In the genomic region with DNA sequence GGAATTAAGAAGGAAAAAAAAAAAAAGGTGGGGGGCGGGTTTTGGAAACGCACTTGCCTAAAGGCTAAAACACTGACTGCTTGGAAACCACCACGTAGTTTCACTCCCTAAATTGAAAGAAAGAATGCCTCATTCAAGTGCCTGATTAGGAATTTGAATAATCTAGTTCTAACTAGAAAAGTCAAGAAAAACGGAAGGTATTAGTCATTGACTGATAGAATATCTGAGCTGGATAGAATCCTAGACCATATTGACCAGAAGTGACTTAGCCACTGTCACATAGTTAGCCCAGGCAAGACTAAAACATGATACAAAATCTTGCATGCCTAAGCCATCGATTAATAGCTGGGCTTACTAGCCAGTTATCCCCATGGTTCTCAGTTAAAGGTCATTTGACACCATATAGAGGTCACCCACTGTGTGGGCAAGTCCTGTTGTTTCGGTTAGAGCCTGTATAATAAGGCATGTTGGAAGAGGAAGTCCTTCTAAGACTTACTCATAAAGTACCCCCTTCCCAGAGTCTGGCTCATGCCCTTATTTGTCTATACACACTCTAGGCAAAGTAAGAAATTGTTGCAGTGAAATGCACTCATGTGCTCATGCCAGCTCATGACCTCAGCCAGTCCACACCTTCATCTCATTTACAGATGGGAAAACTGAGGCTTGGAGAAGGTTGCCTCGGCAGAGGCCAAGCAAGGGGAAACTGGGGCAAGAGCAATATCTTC, we compare ENCODE assay signal across 10 cellular contexts. TPM values are rescaled to one million over a fixed set of nuclear protein-coding genes. Genes with fewer than 3 reads are reported as not detected.
DNase-seq lines count a peak whose midpoint lies in the region; ATAC-seq lines count a peak whose summit lies in the region.
"Had no signal": no experiment of that assay in that cellular context is flagged by ENCODE, and none has a peak within 500 bp of the region (broad histone marks: within the 10 kb centered on the region; RNA-seq: fewer than 3 reads in every experiment).

No MANE protein-coding gene starts in this region.

- peak; percentile 46 for ATAC-seq in GM18508 (IDR thresholded peaks at IDR 0.05; ENCODE audit: insufficient read depth, unreplicated experiment)
- peak; percentile 73 for ATAC-seq in HG02588 (IDR thresholded peaks at IDR 0.05; ENCODE audit: unreplicated experiment)
- ATAC-seq: activated T-cell treated with anti-CD3 and anti-CD28 coated beads, Interleukin-2, amount 50 U/mL, for 4 hours had no signal

- no peaks in the 10 kb centered on the region for H3K4me1 ChIP-seq in CD4-positive, alpha-beta memory T cell (ENCODE audit: insufficient read depth, low read length)

- H3K27me3 Mint-ChIP-seq in CD4-positive, alpha-beta memory T cell: no peaks in the 10 kb centered on the region

- H3K4me3 Mint-ChIP-seq in CD4-positive, alpha-beta memory T cell: no peak overlapping the region
- H3K4me3 Mint-ChIP-seq: activated T-cell treated with anti-CD3 and anti-CD28 coated beads, Interleukin-2, amount 50 U/mL, for 4 hours had no signal

- CTCF ChIA-PET in CD4-positive, alpha-beta memory T cell (lab: Charles Lee; ENCODE audit: partially characterized antibody): no interaction called here

- DNase-seq in NCI-H1048 (lab: John Stamatoyannopoulos, UW) (peak; percentile 33), glomerular visceral epithelial cell (ENCODE audit: extremely low spot score) (peak; percentile 59), COR-L47 (lab: John Stamatoyannopoulos, UW) (no peak), hepatic stellate cell (ENCODE audit: low spot score) (no peak), retina (no peak)
- DNase-seq in CD4-positive, alpha-beta memory T cell: no peak
- DNase-seq: activated T-cell treated with anti-CD3 and anti-CD28 coated beads, Interleukin-2, amount 50 U/mL, for 4 hours; NCI-H1694 treated with DMSO at 0.1 percent for 48 hours had no signal

- peaks cover 0 to 6% (median 0%) of the 10 kb centered on the region in 8 donors for H3K9me3 Mint-ChIP-seq in CD4-positive, alpha-beta memory T cell

- no peaks in the 10 kb centered on the region for H3K9me3 ChIP-seq in CD4-positive, alpha-beta memory T cell (ENCODE audit: control insufficient read depth in 1 of 2, low read length in 2 of 2)

- no peaks in the 10 kb centered on the region for H3K4me1 Mint-ChIP-seq in CD4-positive, alpha-beta memory T cell

- H3K27ac ChIP-seq in CD4-positive, alpha-beta memory T cell (ENCODE audit: low read depth, low read length): no peak overlapping the region

- H3K27me3 ChIP-seq in CD4-positive, alpha-beta memory T cell (ENCODE audit: insufficient read depth, low read length): no peaks in the 10 kb centered on the region

- H3K36me3 ChIP-seq in CD4-positive, alpha-beta memory T cell (ENCODE audit: insufficient read depth, low read length): no peaks in the 10 kb centered on the region

- H3K27ac Mint-ChIP-seq in CD4-positive, alpha-beta memory T cell: no peak overlapping the region

- POLR2A ChIA-PET in CD4-positive, alpha-beta memory T cell (lab: Charles Lee; ENCODE audit: partially characterized antibody): no interaction called here

- no peaks in the 10 kb centered on the region for H3K36me3 Mint-ChIP-seq in CD4-positive, alpha-beta memory T cell

- intact Hi-C loops in CD4-positive, alpha-beta memory T cell (cut with micrococcal nuclease): no loop called here

- H3K4me3 ChIP-seq in CD4-positive, alpha-beta memory T cell (ENCODE audit: low read length in 2 of 2): no peak overlapping the region

RNA-seq across cellular contexts. Expression of a gene that starts 40.2 kb away (rescaled TPM):
- total RNA-seq in CD4-positive, alpha-beta memory T cell: not detected
- polyA plus RNA-seq in CD4-positive, alpha-beta memory T cell: not detected

Comparison
In these comparisons a context has a peak if more than half of its experiments do, and no peak if none do; other contexts are left out.
1. DNase-seq: peak in NCI-H1048 (single experiment) and glomerular visceral epithelial cell (single experiment); none in CD4-positive, alpha-beta memory T cell (0 of 5), COR-L47 (single experiment), hepatic stellate cell (single experiment) and retina (single experiment).